26 cellular contexts compared by ENCODE assay signal in genomic region chr22:49704345-49705215, GRCh38.
DNase-seq lines count a peak whose midpoint lies in the region; ATAC-seq and TF ChIP-seq lines count a peak whose summit lies in the region.
"Had no signal": no experiment of that assay in that cellular context is flagged by ENCODE, and none has a peak within 500 bp of the region (broad histone marks: within the 10 kb centered on the region; RNA-seq: fewer than 3 reads in every experiment).

No MANE protein-coding gene starts in this region.

- no peaks in the 10 kb centered on the region for H3K27me3 Mint-ChIP-seq in osteocyte (ENCODE audit: unreplicated experiment)
- H3K27me3 Mint-ChIP-seq in activated CD8-positive, alpha-beta T cell treated with anti-CD3 and anti-CD28 coated beads for 36 hours = peaks cover 22% of the 10 kb centered on the region

- POLR2A ChIA-PET in activated CD8-positive, alpha-beta T cell treated with anti-CD3 and anti-CD28 coated beads for 36 hours (lab: Charles Lee) = no interaction called here

- no peak for ATAC-seq in HG02571 (IDR thresholded peaks at IDR 0.05; ENCODE audit: unreplicated experiment)
- ATAC-seq in activated CD8-positive, alpha-beta T cell treated with anti-CD3 and anti-CD28 coated beads for 36 hours = no peak
- ATAC-seq: A549; activated naive CD4-positive, alpha-beta T cell treated with anti-CD3 and anti-CD28 coated beads, Interleukin-2, amount 50 U/mL, for 72 hours; left cardiac atrium; natural killer cell treated with Interleukin-12 subunit alpha and Interleukin-12 subunit beta and Interleukin-15 and Interleukin-18, amount 100 ng/mL, for 72 hours had no signal

- peaks cover 12% of the 10 kb centered on the region for H3K9me3 Mint-ChIP-seq in osteocyte (ENCODE audit: unreplicated experiment)
- H3K9me3 Mint-ChIP-seq in activated CD8-positive, alpha-beta T cell treated with anti-CD3 and anti-CD28 coated beads for 36 hours = peaks cover 8% of the 10 kb centered on the region

- no peak overlapping the region for H3K27ac Mint-ChIP-seq in osteocyte (ENCODE audit: unreplicated experiment)
- H3K27ac Mint-ChIP-seq in activated CD8-positive, alpha-beta T cell treated with anti-CD3 and anti-CD28 coated beads for 36 hours = no peak overlapping the region
- H3K27ac Mint-ChIP-seq: activated naive CD4-positive, alpha-beta T cell treated with anti-CD3 and anti-CD28 coated beads, Interleukin-2, amount 50 U/mL, for 72 hours; activated T-helper 2 cell treated with anti-CD3 and anti-CD28 coated beads, Interferon-gamma antibody, Interleukin-2, Interleukin-4, amounts not matched to agents 10 μg/mL and 5 μg/mL and 100 μg/mL, durations not matched to agents 14 hours and 24 hours and 36 hours; natural killer cell treated with Interleukin-12 subunit alpha and Interleukin-12 subunit beta and Interleukin-15 and Interleukin-18, amount 100 ng/mL, for 72 hours had no signal

- intact Hi-C loops in activated CD8-positive, alpha-beta T cell treated with anti-CD3 and anti-CD28 coated beads for 36 hours (cut with micrococcal nuclease) = no loop called here

- H3K4me3 ChIP-seq in coronary artery = no peak overlapping the region
- H3K4me3 ChIP-seq: A549, breast epithelium, PC-9, skin epidermis, suprapubic skin had no signal

- no peaks in the 10 kb centered on the region for H3K4me1 Mint-ChIP-seq in osteocyte (ENCODE audit: unreplicated experiment)
- H3K4me1 Mint-ChIP-seq in activated CD8-positive, alpha-beta T cell treated with anti-CD3 and anti-CD28 coated beads for 36 hours (ENCODE audit: low read depth) = peaks cover 6% of the 10 kb centered on the region

- DNase-seq in activated effector memory CD4-positive, alpha-beta T cell treated with anti-CD3 and anti-CD28 coated beads, Interleukin-2, amount 50 U/mL, for 16 hours = peak; percentile 52
- no peak for DNase-seq in activated effector memory CD4-positive, alpha-beta T cell treated with Interleukin-2 at 50 U/mL for 16 hours
- DNase-seq in coronary artery (ENCODE audit: low spot score) (peak; percentile 53), osteocyte (ENCODE audit: extremely low spot score, unreplicated experiment) (peak; percentile 79), dedifferentiated amniotic fluid mesenchymal stem cell (ENCODE audit: extremely low spot score) (no peak), RKO (ENCODE audit: low spot score) (no peak)
- DNase-seq in activated CD8-positive, alpha-beta T cell treated with anti-CD3 and anti-CD28 coated beads for 36 hours = no peak
- DNase-seq: CD4-positive, CD25-positive, alpha-beta regulatory T cell; effector CD4-positive, alpha-beta T cell; hippocampal formation; left cardiac atrium; mammary epithelial cell; NCI-H2029; NCI-H524 treated with DMSO at 0.1 percent for 48 hours; PC-9; SHP77; stimulated activated naive CD4-positive, alpha-beta T cell treated with Interleukin-2 at 50 U/mL for 16 hours; T1000 had no signal

- H3K36me3 Mint-ChIP-seq in osteocyte (ENCODE audit: unreplicated experiment) = no peaks in the 10 kb centered on the region
- H3K36me3 Mint-ChIP-seq in activated CD8-positive, alpha-beta T cell treated with anti-CD3 and anti-CD28 coated beads for 36 hours (ENCODE audit: low read depth) = no peaks in the 10 kb centered on the region
- H3K36me3 Mint-ChIP-seq: CD4-positive, CD25-positive, alpha-beta regulatory T cell; natural killer cell treated with Interleukin-12 subunit alpha and Interleukin-12 subunit beta and Interleukin-15 and Interleukin-18, amount 100 ng/mL, for 72 hours had no signal

- CTCF ChIA-PET in activated CD8-positive, alpha-beta T cell treated with anti-CD3 and anti-CD28 coated beads for 36 hours (lab: Charles Lee) = interaction anchor here (0.8 kb wide), 1 partner anchor 35 kb away, joined by 4 read pairs; no protein-coding TSS in a partner anchor

- H3K27ac ChIP-seq in coronary artery = no peak overlapping the region
- H3K27ac ChIP-seq: A549, breast epithelium, PC-9, skin epidermis, suprapubic skin had no signal

- H3K4me3 Mint-ChIP-seq in osteocyte (ENCODE audit: unreplicated experiment) = no peak overlapping the region
- H3K4me3 Mint-ChIP-seq in activated CD8-positive, alpha-beta T cell treated with anti-CD3 and anti-CD28 coated beads for 36 hours = no peak overlapping the region
- H3K4me3 Mint-ChIP-seq: natural killer cell treated with Interleukin-12 subunit alpha and Interleukin-12 subunit beta and Interleukin-15 and Interleukin-18, amount 100 ng/mL, for 72 hours had no signal

- TF ChIP-seq CTCF in coronary artery (IDR thresholded peaks at IDR 0.05) (no peak), osteocyte (IDR thresholded peaks at IDR 0.05) (no peak)
- TF ChIP-seq CTCF in activated CD8-positive, alpha-beta T cell treated with anti-CD3 and anti-CD28 coated beads for 36 hours (IDR thresholded peaks at IDR 0.05) = no peak

Comparison
In these comparisons a context has a peak if more than half of its experiments do, and no peak if none do; other contexts are left out.
1. DNase-seq: peak in activated effector memory CD4-positive, alpha-beta T cell treated with anti-CD3 and anti-CD28 coated beads, Interleukin-2, amount 50 U/mL, for 16 hours (single experiment), coronary artery (single experiment) and osteocyte (single experiment); none in activated effector memory CD4-positive, alpha-beta T cell treated with Interleukin-2 at 50 U/mL for 16 hours (single experiment), dedifferentiated amniotic fluid mesenchymal stem cell (single experiment), RKO (single experiment) and activated CD8-positive, alpha-beta T cell treated with anti-CD3 and anti-CD28 coated beads for 36 hours (single experiment).